ENCODE assay signal across 23 cellular contexts in genomic region chr2:216624251-216624650, GRCh38.
"Had no signal": no experiment of that assay in that cellular context is flagged by ENCODE, and none has a peak within 500 bp of the region (broad histone marks: within the 10 kb centered on the region; RNA-seq: fewer than 3 reads in every experiment).

No MANE protein-coding gene starts in this region.

- H3K27me3 ChIP-seq: dorsolateral prefrontal cortex, gastroesophageal sphincter, right atrium auricular region, sigmoid colon, stomach, transverse colon had no signal

- H3K36me3 Mint-ChIP-seq: memory B cell, mesothelial cell of epicardium, natural killer cell had no signal

- H3K4me1 Mint-ChIP-seq: memory B cell had no signal

- H3K4me3 Mint-ChIP-seq: memory B cell, mesothelial cell of epicardium, natural killer cell, neural crest cell had no signal

- H3K4me3 ChIP-seq: coronary artery, dorsolateral prefrontal cortex, gastroesophageal sphincter, left ventricle myocardium inferior, lower lobe of right lung, right atrium auricular region, sigmoid colon, skin epidermis, stomach, thoracic aorta, transverse colon had no signal

- H3K36me3 ChIP-seq: gastroesophageal sphincter, left ventricle myocardium inferior, lower lobe of right lung, right atrium auricular region, sigmoid colon, stomach, thoracic aorta, transverse colon had no signal

- DNase-seq: dorsolateral prefrontal cortex; effector CD8-positive, alpha-beta T cell; glutamatergic neuron; islet precursor cell; left ventricle myocardium inferior; lower lobe of right lung; natural killer cell; posterior cingulate gyrus; sigmoid colon; stimulated activated CD4-positive, alpha-beta T cell treated with anti-CD3 and anti-CD28 coated beads, Interleukin-2, amount 100 ng/mL, for 24 hours; stimulated activated CD4-positive, alpha-beta T cell treated with anti-CD3 and anti-CD28 coated beads, Interleukin-4, amount 100 ng/mL, for 4 hours; stimulated activated naive CD4-positive, alpha-beta T cell; stomach; substantia nigra; transverse colon had no signal

- ATAC-seq: gastroesophageal sphincter, lower lobe of right lung, natural killer cell had no signal

- H3K4me1 ChIP-seq: lower lobe of right lung had no signal

- H3K27ac Mint-ChIP-seq: memory B cell, mesothelial cell of epicardium, natural killer cell had no signal

- H3K9me3 Mint-ChIP-seq: natural killer cell, neural crest cell had no signal

- H3K27ac ChIP-seq: coronary artery, dorsolateral prefrontal cortex, gastroesophageal sphincter, left ventricle myocardium inferior, lower lobe of right lung, right atrium auricular region, sigmoid colon, skin epidermis, stomach, thoracic aorta, transverse colon had no signal

- H3K9me3 ChIP-seq: gastroesophageal sphincter, left ventricle myocardium inferior, lower lobe of right lung, right atrium auricular region, sigmoid colon, stomach, thoracic aorta, transverse colon had no signal
